In the genomic region with DNA sequence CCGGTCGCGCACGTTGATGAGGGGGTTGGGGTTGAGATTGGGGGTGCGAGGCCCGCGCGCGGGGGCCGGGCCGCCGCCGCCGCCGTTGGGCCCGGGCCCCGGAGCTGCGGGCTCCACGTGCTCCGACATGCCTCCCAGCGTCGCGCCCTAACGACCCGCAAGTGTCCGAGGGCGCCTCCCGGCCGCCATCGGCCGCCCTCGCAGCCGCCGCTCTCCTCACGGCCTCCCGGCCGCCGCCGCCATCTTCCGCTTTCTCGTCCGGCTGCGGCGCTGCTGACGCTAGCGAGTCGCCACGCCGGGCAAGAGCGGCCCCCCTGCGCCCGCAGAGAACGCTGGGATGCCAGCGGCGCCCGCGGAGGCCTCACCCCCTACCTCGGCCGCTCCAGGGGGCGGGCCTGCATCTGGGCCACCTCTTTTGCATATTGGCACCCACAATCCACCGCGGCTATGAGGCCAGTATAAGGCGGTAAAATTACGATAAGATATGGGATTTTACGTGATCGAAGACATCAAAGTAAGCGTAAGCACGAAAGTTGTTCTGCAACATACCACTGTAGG, we compare ENCODE assay signal across 1 cellular context.
TF ChIP-seq lines count a peak whose summit lies in the region.

A gene (minus strand): TSS at position 256 of the 558 bp plus-strand sequence. CDS start 127 bp downstream, at position 129.

TF ChIP-seq in H1, 55 proteins besides CTCF, POLR2A, EP300 and RAD21 (continued from another document):
- no peak for TF ChIP-seq SP4 (IDR thresholded peaks at IDR 0.05; ENCODE audit: low read length)
- TF ChIP-seq KDM5A (IDR thresholded peaks at IDR 0.05; ENCODE audit: low read length): 0 out of 2 replicates have a peak, but pooled peaks have one; percentile 6
- TF ChIP-seq SIN3A (conservative IDR thresholded peaks at IDR 0.05 in 1 of 2, IDR thresholded peaks at IDR 0.05 in 1 of 2; ENCODE audit: low read depth in 1 of 2, low read length in 2 of 2): peak; percentile 60 to 81; a peak in 2 of 4 replicates
- no peak for TF ChIP-seq SRF (IDR thresholded peaks at IDR 0.05; ENCODE audit: low read depth, low read length)
- peak; percentile 89 for TF ChIP-seq PHF8 (conservative IDR thresholded peaks at IDR 0.05; ENCODE audit: low read depth, low read length)
- peak; percentile 97 for TF ChIP-seq TAF1 (IDR thresholded peaks at IDR 0.05; ENCODE audit: low read depth, low read length)
- peak; percentile 66 for TF ChIP-seq SP2 (IDR thresholded peaks at IDR 0.05; ENCODE audit: low read length)
- TF ChIP-seq SIRT6 (IDR thresholded peaks at IDR 0.05; ENCODE audit: low read length): no peak
- no peak for TF ChIP-seq MAFK (IDR thresholded peaks at IDR 0.05; ENCODE audit: low read depth, low read length)
- TF ChIP-seq, protein P1, sequence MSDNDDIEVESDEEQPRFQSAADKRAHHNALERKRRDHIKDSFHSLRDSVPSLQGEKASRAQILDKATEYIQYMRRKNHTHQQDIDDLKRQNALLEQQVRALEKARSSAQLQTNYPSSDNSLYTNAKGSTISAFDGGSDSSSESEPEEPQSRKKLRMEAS (IDR thresholded peaks at IDR 0.05): peak; percentile 32; the same call in 1 of the 2 replicates
- TF ChIP-seq KDM4A (IDR thresholded peaks at IDR 0.05; ENCODE audit: low read depth, low read length, severe bottlenecking): peak; percentile 21
- TF ChIP-seq BACH1 (IDR thresholded peaks at IDR 0.05; ENCODE audit: low read length): no peak
- 0 out of 2 replicates have a peak, but pooled peaks have one; percentile 42 for TF ChIP-seq RXRA (IDR thresholded peaks at IDR 0.05; ENCODE audit: insufficient read depth, low read depth, low read length)
- TF ChIP-seq HDAC2 (IDR thresholded peaks at IDR 0.05; ENCODE audit: borderline replicate concordance in 1 of 2, low read depth in 2 of 2, low read length in 2 of 2): peak in 1 of 2 experiments; percentile 75; a peak in 1 of 4 replicates
- TF ChIP-seq TCF12 (IDR thresholded peaks at IDR 0.05; ENCODE audit: low read depth, low read length): 0 out of 2 replicates have a peak, but pooled peaks have one; percentile 26
TF ChIP-seq in H1: peak in this region for 15.
